28 cellular contexts compared by ENCODE assay signal in genomic region chr5:159824188-159825153, GRCh38.
DNase-seq lines count a peak whose midpoint lies in the region; ATAC-seq, FAIRE-seq and TF ChIP-seq lines count a peak whose summit lies in the region.
"Had no signal": no experiment of that assay in that cellular context is flagged by ENCODE, and none has a peak within 500 bp of the region (broad histone marks: within the 10 kb centered on the region; RNA-seq: fewer than 3 reads in every experiment).

No MANE protein-coding gene starts in this region.

- H3K4me1 Mint-ChIP-seq in GM23338 = no peaks in the 10 kb centered on the region

- no peak for DNase-seq in GM23338 (ENCODE audit: low spot score)
- DNase-seq in M059J (ENCODE audit: low read depth) = peak; percentile 64
- DNase-seq in bronchial epithelial cell (ENCODE audit: low read depth) = peak; percentile 78
- no peak for DNase-seq in gastrocnemius medialis
- DNase-seq: activated CD4-positive, alpha-beta T cell treated with anti-CD3 and anti-CD28 coated beads, Interleukin-2, amount 50 U/mL, for 48 hours; activated naive CD4-positive, alpha-beta T cell treated with Interleukin-2 at 50 U/mL for 16 hours; C1 segment of cervical spinal cord; cerebellar nuclear complex; DMS153; dorsolateral prefrontal cortex; hippocampal formation; left cardiac atrium; MM.1S; NCI-H1105 treated with DMSO at 0.1 percent for 48 hours; NCI-H187 treated with DMSO at 0.1 percent for 48 hours; NCI-H524 treated with DMSO at 0.1 percent for 48 hours; NK-92 treated with Interleukin-12 subunit alpha and Interleukin-12 subunit beta, amount 100 ng/mL, for 24 hours; Right ventricle myocardium superior; stimulated activated naive CD4-positive, alpha-beta T cell treated with Interleukin-2 at 50 U/mL for 16 hours; testis had no signal

- H3K27me3 ChIP-seq in GM23338 (ENCODE audit: insufficient read depth) = no peaks in the 10 kb centered on the region
- H3K27me3 ChIP-seq in bronchial epithelial cell (ENCODE audit: control insufficient read depth, insufficient read depth, low read length) = no peaks in the 10 kb centered on the region
- H3K27me3 ChIP-seq in gastrocnemius medialis = no peaks in the 10 kb centered on the region
- H3K27me3 ChIP-seq: dorsolateral prefrontal cortex, testis had no signal

- no peaks in the 10 kb centered on the region for H3K27me3 Mint-ChIP-seq in GM23338 (ENCODE audit: insufficient read depth, low read depth, poor library complexity)

- no peak for TF ChIP-seq CTCF in GM23338 (conservative IDR thresholded peaks at IDR 0.05; ENCODE audit: low read depth in 2 of 2)
- no peak for TF ChIP-seq CTCF in bronchial epithelial cell (IDR thresholded peaks at IDR 0.05; ENCODE audit: insufficient read depth, low read length, severe bottlenecking)
- TF ChIP-seq CTCF in gastrocnemius medialis (IDR thresholded peaks at IDR 0.05 in 4 of 5, conservative IDR thresholded peaks at IDR 0.05 in 1 of 5) = no peak

- H3K4me3 Mint-ChIP-seq in GM23338 = no peak overlapping the region
- H3K4me3 Mint-ChIP-seq: natural killer cell treated with Interleukin-12 subunit alpha and Interleukin-12 subunit beta and Interleukin-15 and Interleukin-18, amount 100 ng/mL, for 72 hours had no signal

- H2AFZ ChIP-seq in GM23338 = 0 out of 2 replicates have a peak overlapping the region, but pooled peaks have one; percentile 23

- H3K36me3 Mint-ChIP-seq in GM23338 (ENCODE audit: low read depth) = no peaks in the 10 kb centered on the region
- H3K36me3 Mint-ChIP-seq: natural killer cell treated with Interleukin-12 subunit alpha and Interleukin-12 subunit beta and Interleukin-15 and Interleukin-18, amount 100 ng/mL, for 72 hours had no signal

- H3K9me3 ChIP-seq in gastrocnemius medialis = no peaks in the 10 kb centered on the region
- H3K9me3 ChIP-seq: testis had no signal

- no peaks in the 10 kb centered on the region for H3K4me1 ChIP-seq in GM23338 (ENCODE audit: insufficient read depth)
- peaks cover 28 to 43% of the 10 kb centered on the region in 2 donors for H3K4me1 ChIP-seq in gastrocnemius medialis

- H3K9me2 ChIP-seq in GM23338 (ENCODE audit: insufficient read depth) = 0 out of 2 replicates have a peak, but pooled peaks cover 5% of the 10 kb centered on the region

- H3K36me3 ChIP-seq in GM23338 (ENCODE audit: insufficient read depth) (no peaks in the 10 kb centered on the region), bronchial epithelial cell (ENCODE audit: control insufficient read depth, insufficient read depth, low read length) (no peaks in the 10 kb centered on the region), gastrocnemius medialis (no peaks in the 10 kb centered on the region)

- no peak for TF ChIP-seq POLR2A in gastrocnemius medialis (IDR thresholded peaks at IDR 0.05)

- ATAC-seq in GM23338 (no peak), gastrocnemius medialis (no peak), HG03469 (IDR thresholded peaks at IDR 0.05; ENCODE audit: unreplicated experiment) (no peak), HG03460 (IDR thresholded peaks at IDR 0.05; ENCODE audit: unreplicated experiment) (no peak), GM21529 (IDR thresholded peaks at IDR 0.05; ENCODE audit: unreplicated experiment) (no peak), GM19467 (IDR thresholded peaks at IDR 0.05; ENCODE audit: unreplicated experiment) (no peak)
- ATAC-seq: activated CD4-positive, CD25-positive, alpha-beta regulatory T cell treated with anti-CD3 and anti-CD28 coated beads, Interleukin-2, amount 50 U/mL, for 24 hours; left cardiac atrium; natural killer cell treated with Interleukin-12 subunit alpha and Interleukin-12 subunit beta and Interleukin-15 and Interleukin-18, amount 100 ng/mL, for 72 hours had no signal

- FAIRE-seq in bronchial epithelial cell (lab: Jason Lieb, UNC) = no peak
- FAIRE-seq: endometrium had no signal

- no peaks in the 10 kb centered on the region for H4K20me1 ChIP-seq in GM23338 (replicated peaks; ENCODE audit: insufficient read depth)

- in situ Hi-C loops in gastrocnemius medialis (cut with MboI; ENCODE audit: low sequenced_read_pairs in 4 of 4) = no loop called here

- H3K4me3 ChIP-seq in GM23338 (no peak overlapping the region), bronchial epithelial cell (ENCODE audit: low read depth, low read length) (no peak overlapping the region), gastrocnemius medialis (no peak overlapping the region)
- H3K4me3 ChIP-seq: dorsolateral prefrontal cortex, smooth muscle cell, testis had no signal

- H3K79me2 ChIP-seq in GM23338 (replicated peaks; ENCODE audit: insufficient read depth) = no peaks in the 10 kb centered on the region

- H3K9me3 Mint-ChIP-seq in GM23338 = no peaks in the 10 kb centered on the region
- H3K9me3 Mint-ChIP-seq: natural killer cell treated with Interleukin-12 subunit alpha and Interleukin-12 subunit beta and Interleukin-15 and Interleukin-18, amount 100 ng/mL, for 72 hours had no signal

- no peak overlapping the region for H3K4me2 ChIP-seq in GM23338
- H3K4me2 ChIP-seq: smooth muscle cell had no signal

- intact Hi-C loops in gastrocnemius medialis (cut with DNase I; ENCODE audit: low total_unique reads) = no loop called here

- no peaks in the 10 kb centered on the region for H3F3A ChIP-seq in GM23338 (replicated peaks; ENCODE audit: low read depth)

- H3K27ac Mint-ChIP-seq in GM23338 = no peak overlapping the region
- H3K27ac Mint-ChIP-seq: natural killer cell treated with Interleukin-12 subunit alpha and Interleukin-12 subunit beta and Interleukin-15 and Interleukin-18, amount 100 ng/mL, for 72 hours had no signal

- no peak overlapping the region for H3K27ac ChIP-seq in GM23338 (ENCODE audit: low read depth)
- peak overlapping the region; percentile 77 to 90 (median 84) for H3K27ac ChIP-seq in gastrocnemius medialis
- H3K27ac ChIP-seq: dorsolateral prefrontal cortex, testis had no signal

TF ChIP-seq in GM23338, 12 proteins besides CTCF, POLR2A, EP300 and RAD21 (continues in another document):
- TF ChIP-seq ZNF331 (CRISPR knock-in tag; IDR thresholded peaks at IDR 0.05; ENCODE audit: low read depth) = no peak
- TF ChIP-seq, protein P1, sequence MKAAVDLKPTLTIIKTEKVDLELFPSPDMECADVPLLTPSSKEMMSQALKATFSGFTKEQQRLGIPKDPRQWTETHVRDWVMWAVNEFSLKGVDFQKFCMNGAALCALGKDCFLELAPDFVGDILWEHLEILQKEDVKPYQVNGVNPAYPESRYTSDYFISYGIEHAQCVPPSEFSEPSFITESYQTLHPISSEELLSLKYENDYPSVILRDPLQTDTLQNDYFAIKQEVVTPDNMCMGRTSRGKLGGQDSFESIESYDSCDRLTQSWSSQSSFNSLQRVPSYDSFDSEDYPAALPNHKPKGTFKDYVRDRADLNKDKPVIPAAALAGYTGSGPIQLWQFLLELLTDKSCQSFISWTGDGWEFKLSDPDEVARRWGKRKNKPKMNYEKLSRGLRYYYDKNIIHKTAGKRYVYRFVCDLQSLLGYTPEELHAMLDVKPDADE (IDR thresholded peaks at IDR 0.05) = no peak
- TF ChIP-seq, protein P2, sequence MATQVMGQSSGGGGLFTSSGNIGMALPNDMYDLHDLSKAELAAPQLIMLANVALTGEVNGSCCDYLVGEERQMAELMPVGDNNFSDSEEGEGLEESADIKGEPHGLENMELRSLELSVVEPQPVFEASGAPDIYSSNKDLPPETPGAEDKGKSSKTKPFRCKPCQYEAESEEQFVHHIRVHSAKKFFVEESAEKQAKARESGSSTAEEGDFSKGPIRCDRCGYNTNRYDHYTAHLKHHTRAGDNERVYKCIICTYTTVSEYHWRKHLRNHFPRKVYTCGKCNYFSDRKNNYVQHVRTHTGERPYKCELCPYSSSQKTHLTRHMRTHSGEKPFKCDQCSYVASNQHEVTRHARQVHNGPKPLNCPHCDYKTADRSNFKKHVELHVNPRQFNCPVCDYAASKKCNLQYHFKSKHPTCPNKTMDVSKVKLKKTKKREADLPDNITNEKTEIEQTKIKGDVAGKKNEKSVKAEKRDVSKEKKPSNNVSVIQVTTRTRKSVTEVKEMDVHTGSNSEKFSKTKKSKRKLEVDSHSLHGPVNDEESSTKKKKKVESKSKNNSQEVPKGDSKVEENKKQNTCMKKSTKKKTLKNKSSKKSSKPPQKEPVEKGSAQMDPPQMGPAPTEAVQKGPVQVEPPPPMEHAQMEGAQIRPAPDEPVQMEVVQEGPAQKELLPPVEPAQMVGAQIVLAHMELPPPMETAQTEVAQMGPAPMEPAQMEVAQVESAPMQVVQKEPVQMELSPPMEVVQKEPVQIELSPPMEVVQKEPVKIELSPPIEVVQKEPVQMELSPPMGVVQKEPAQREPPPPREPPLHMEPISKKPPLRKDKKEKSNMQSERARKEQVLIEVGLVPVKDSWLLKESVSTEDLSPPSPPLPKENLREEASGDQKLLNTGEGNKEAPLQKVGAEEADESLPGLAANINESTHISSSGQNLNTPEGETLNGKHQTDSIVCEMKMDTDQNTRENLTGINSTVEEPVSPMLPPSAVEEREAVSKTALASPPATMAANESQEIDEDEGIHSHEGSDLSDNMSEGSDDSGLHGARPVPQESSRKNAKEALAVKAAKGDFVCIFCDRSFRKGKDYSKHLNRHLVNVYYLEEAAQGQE (IDR thresholded peaks at IDR 0.05; ENCODE audit: unreplicated experiment) = no peak
- TF ChIP-seq NANOG (IDR thresholded peaks at IDR 0.05; ENCODE audit: borderline replicate concordance) = no peak

Comparison
In these comparisons a context has a peak if more than half of its experiments do, and no peak if none do; other contexts are left out.
1. DNase-seq: peak in M059J (single experiment) and bronchial epithelial cell (single experiment); none in GM23338 (single experiment) and gastrocnemius medialis (0 of 2).